Comparison of ENCODE assay signal across 9 cellular contexts in the genomic region with DNA sequence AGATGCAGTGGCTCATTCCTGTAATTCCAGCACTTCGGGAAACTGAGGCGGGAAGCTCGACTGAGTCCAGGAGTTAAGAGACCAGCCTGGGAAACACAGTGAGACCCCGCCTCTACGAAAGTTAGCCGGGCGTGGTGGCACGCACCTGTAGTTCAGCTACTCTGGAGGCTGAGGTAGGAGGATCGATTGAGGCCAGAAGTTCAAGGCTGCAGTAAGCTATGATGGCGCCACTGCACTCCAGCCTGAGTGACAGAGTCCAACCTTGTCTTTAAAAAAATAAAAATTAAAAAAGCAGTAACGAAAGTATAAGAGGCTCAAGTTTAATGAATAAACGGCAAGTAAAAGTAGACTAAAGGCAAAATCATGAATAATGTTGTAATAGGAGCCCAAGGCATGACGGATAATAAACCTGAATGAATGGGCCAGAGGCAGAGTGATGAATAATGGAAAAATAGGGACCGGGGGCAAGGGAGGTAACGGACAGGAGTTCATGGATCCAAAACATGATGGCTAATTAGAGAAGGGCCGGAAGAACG. TPM values are rescaled to one million over a fixed set of nuclear protein-coding genes. Genes with fewer than 3 reads are reported as not detected.
DNase-seq lines count a peak whose midpoint lies in the region; ATAC-seq, FAIRE-seq and TF ChIP-seq lines count a peak whose summit lies in the region.
"Had no signal": no experiment of that assay in that cellular context is flagged by ENCODE, and none has a peak within 500 bp of the region (broad histone marks: within the 10 kb centered on the region; RNA-seq: fewer than 3 reads in every experiment).

No MANE protein-coding gene starts in this region.

- H3K36me3 ChIP-seq in PC-3 (ENCODE audit: low read depth, low read length) (peaks cover 23% of the 10 kb centered on the region), endothelial cell of umbilical vein (ENCODE audit: control insufficient read depth in 2 of 2, extremely low read depth in 1 of 2, insufficient read depth in 2 of 2, low read length in 2 of 2) (peaks cover 6 to 31% of the 10 kb centered on the region in 2 experiments), neuron (ENCODE audit: insufficient read depth, low read length) (peaks cover 41% of the 10 kb centered on the region)

- H3K4me2 ChIP-seq in PC-3 (ENCODE audit: low read length) = peak overlapping the region; percentile 84
- peak overlapping the region; percentile 65 for H3K4me2 ChIP-seq in endothelial cell of umbilical vein (ENCODE audit: insufficient read depth, low read length)

- H3K4me1 ChIP-seq in PC-3 (ENCODE audit: insufficient read depth, low read length) (peaks cover 16% of the 10 kb centered on the region), endothelial cell of umbilical vein (ENCODE audit: control insufficient read depth, extremely low read depth, insufficient read depth, low read length) (peaks cover 16% of the 10 kb centered on the region), neuron (ENCODE audit: insufficient read depth, low read length) (peaks cover 10% of the 10 kb centered on the region)

- dilution Hi-C loops in endothelial cell of umbilical vein (cut with MboI; ENCODE audit: extremely low pct_ligation_motif_present, low sequenced_read_pairs) = no loop called here

- H3K4me1 Mint-ChIP-seq in CD4-positive, alpha-beta T cell (ENCODE audit: low read depth) = peaks cover 25% of the 10 kb centered on the region

- peak overlapping the region; percentile 85 for H2AFZ ChIP-seq in PC-3 (ENCODE audit: low read length)
- H2AFZ ChIP-seq in endothelial cell of umbilical vein (ENCODE audit: low read depth, low read length) = no peak overlapping the region
- no peak overlapping the region for H2AFZ ChIP-seq in neuron (ENCODE audit: low read depth, low read length)

- H3K9me3 Mint-ChIP-seq in CD4-positive, alpha-beta T cell = no peaks in the 10 kb centered on the region

- no peak for TF ChIP-seq CTCF in CD4-positive, alpha-beta T cell (IDR thresholded peaks at IDR 0.05)
- TF ChIP-seq CTCF in PC-3 (conservative IDR thresholded peaks at IDR 0.05; ENCODE audit: low read depth, low read length) (no peak), endothelial cell of umbilical vein (IDR thresholded peaks at IDR 0.05; ENCODE audit: extremely low read depth in 1 of 2, insufficient read depth in 1 of 2, low read depth in 1 of 2, low read length in 2 of 2) (no peak)

- no peak for DNase-seq in CD4-positive, alpha-beta T cell
- DNase-seq in PC-3 = no peak
- no peak for DNase-seq in endothelial cell of umbilical vein (ENCODE audit: low read depth, low spot score)
- no peak for DNase-seq in NCI-H1105 (lab: John Stamatoyannopoulos, UW)
- no peak for DNase-seq in NCI-H2171 (lab: John Stamatoyannopoulos, UW)
- DNase-seq in Ammon's horn (ENCODE audit: low spot score) = no peak
- no peak for DNase-seq in HuH-7 (ENCODE audit: low spot score)

- H3K9me1 ChIP-seq in endothelial cell of umbilical vein (replicated peaks; ENCODE audit: control insufficient read depth, extremely low read depth, insufficient read depth, low read length) = no peaks in the 10 kb centered on the region

- H3K27ac ChIP-seq in CD4-positive, alpha-beta T cell (ENCODE audit: low read depth, low read length) = peak overlapping the region; percentile 94
- H3K27ac ChIP-seq in PC-3 (ENCODE audit: low read length) (peak overlapping the region; percentile 86), endothelial cell of umbilical vein (ENCODE audit: insufficient read depth, low read depth, low read length) (peak overlapping the region; percentile 65)

- H3K9me3 ChIP-seq in CD4-positive, alpha-beta T cell (ENCODE audit: control insufficient read depth, low read length) = no peaks in the 10 kb centered on the region
- H3K9me3 ChIP-seq in PC-3 (ENCODE audit: low read length) = no peaks in the 10 kb centered on the region
- no peaks in the 10 kb centered on the region for H3K9me3 ChIP-seq in endothelial cell of umbilical vein (replicated peaks; ENCODE audit: control insufficient read depth, insufficient read depth, low read length)
- H3K9me3 ChIP-seq in neuron (ENCODE audit: low read length) = no peaks in the 10 kb centered on the region

- no peak for FAIRE-seq in endothelial cell of umbilical vein (lab: Jason Lieb, UNC)

- BruUV-seq in PC-3 (replicated peaks; lab: Mats Ljungman, UMichigan) = TSS peak; percentile 72
- TSS peak; percentile 84 for BruUV-seq in endothelial cell of umbilical vein (replicated peaks; lab: Mats Ljungman, UMichigan)

- no peak for ATAC-seq in CD4-positive, alpha-beta T cell (ENCODE audit: poor library complexity)
- no peak for ATAC-seq in PC-3

- H3K36me3 Mint-ChIP-seq in CD4-positive, alpha-beta T cell (ENCODE audit: low read depth) = peaks cover 29% of the 10 kb centered on the region

- peak overlapping the region; percentile 82 for H3K4me3 Mint-ChIP-seq in CD4-positive, alpha-beta T cell

- H4K20me1 ChIP-seq in PC-3 (ENCODE audit: low read length) = peaks cover 6% of the 10 kb centered on the region; the same call in 1 of the 2 replicates
- no peaks in the 10 kb centered on the region for H4K20me1 ChIP-seq in endothelial cell of umbilical vein (replicated peaks; ENCODE audit: control insufficient read depth, extremely low read depth, insufficient read depth, low read length)

- H3K4me3 ChIP-seq in PC-3 (ENCODE audit: low read length) (peak overlapping the region; percentile 66), endothelial cell of umbilical vein (replicated peaks in 1 of 3; ENCODE audit: insufficient read depth in 1 of 3, low read depth in 1 of 3, low read length in 3 of 3) (peak overlapping the region in 2 of 3 experiments; percentile 20 to 44), neuron (ENCODE audit: low read length) (peak overlapping the region; percentile 48)

- TF ChIP-seq POLR2A in endothelial cell of umbilical vein (IDR thresholded peaks at IDR 0.05; ENCODE audit: low read depth, low read length) = no peak

- intact Hi-C loops in CD4-positive, alpha-beta T cell (cut with DNase I, micrococcal nuclease) = loop anchor here (1.0 to 2.0 kb wide), 4 partner anchors 65 to 289 kb away; a partner anchor contains a TSS
- intact Hi-C loops in PC-3 (cut with micrococcal nuclease) (loop anchor here (5.0 kb wide), 1 partner anchor 43 kb away; a partner anchor contains a TSS), endothelial cell of umbilical vein (cut with micrococcal nuclease) (loop anchor here (1.0 to 5.0 kb wide), 6 partner anchors 13 to 171 kb away; a partner anchor contains a TSS)

- no peaks in the 10 kb centered on the region for H3K27me3 Mint-ChIP-seq in CD4-positive, alpha-beta T cell

- no peaks in the 10 kb centered on the region for H3K27me3 ChIP-seq in CD4-positive, alpha-beta T cell (ENCODE audit: control insufficient read depth, insufficient read depth, low read length)
- H3K27me3 ChIP-seq in PC-3 (ENCODE audit: low read length) (no peaks in the 10 kb centered on the region), endothelial cell of umbilical vein (ENCODE audit: control insufficient read depth in 2 of 2, insufficient read depth in 2 of 2, low read length in 2 of 2) (no peaks in the 10 kb centered on the region), neuron (ENCODE audit: insufficient read depth, low read length) (no peaks in the 10 kb centered on the region)

- peaks cover 35% of the 10 kb centered on the region for H3K79me2 ChIP-seq in PC-3 (ENCODE audit: low read length)
- H3K79me2 ChIP-seq in endothelial cell of umbilical vein (ENCODE audit: control insufficient read depth, insufficient read depth, low read length) = peaks cover 31% of the 10 kb centered on the region

- no peaks in the 10 kb centered on the region for H3K9me2 ChIP-seq in PC-3 (replicated peaks; ENCODE audit: low read length)

- peak overlapping the region; percentile 83 for H3K27ac Mint-ChIP-seq in CD4-positive, alpha-beta T cell

- peak overlapping the region; percentile 80 for H3K9ac ChIP-seq in PC-3 (ENCODE audit: low read length)
- peak overlapping the region; percentile 16 for H3K9ac ChIP-seq in endothelial cell of umbilical vein (replicated peaks; ENCODE audit: extremely low read depth, insufficient read depth, low read length)

- POLR2A ChIA-PET in CD4-positive, alpha-beta T cell (lab: Charles Lee) = interaction anchor here (0.5 to 2.5 kb wide), 10 partner anchors 16 to 676 kb away, joined by 3 to 24 read pairs (median 6); a partner anchor contains a TSS
- POLR2A ChIA-PET in PC-3 (lab: Charles Lee; ENCODE audit: unreplicated experiment) = interaction anchor here (0.6 to 1.0 kb wide), 3 partner anchors 42 to 1350 kb away, joined by 3 to 5 read pairs (median 3); a partner anchor contains a TSS
- POLR2A ChIA-PET in endothelial cell of umbilical vein (lab: Charles Lee) = interaction anchor here (0.9 to 1.4 kb wide), 4 partner anchors 9 to 44 kb away, joined by 3 read pairs; a partner anchor contains a TSS

- CTCF ChIA-PET in CD4-positive, alpha-beta T cell (lab: Charles Lee) = interaction anchor here (1.1 to 1.4 kb wide), 3 partner anchors 44 to 119 kb away, joined by 3 read pairs; a partner anchor contains a TSS
- CTCF ChIA-PET in PC-3 (lab: Charles Lee) = no interaction called here
- CTCF ChIA-PET in endothelial cell of umbilical vein (lab: Charles Lee) = interaction anchor here (1.3 to 1.6 kb wide), 8 partner anchors 14 to 169 kb away, joined by 3 to 5 read pairs (median 4); no protein-coding TSS in a partner anchor

- H3F3A ChIP-seq in PC-3 (ENCODE audit: low read length, unreplicated experiment) = no peaks in the 10 kb centered on the region

RNA-seq across cellular contexts. Expression of a gene that starts 1.2 kb away (rescaled TPM):
- 10 to 100 TPM; 25.4 to 26.8 TPM for total RNA-seq in CD4-positive, alpha-beta T cell
- total RNA-seq in PC-3 (2014; rRNA removed) (190 and 201 TPM in 2 replicates), endothelial cell of umbilical vein (90.7 and 101 TPM in 2 replicates)
- 70.2 and 71.8 TPM in 2 replicates for polyA plus RNA-seq in endothelial cell of umbilical vein
- 71.4 and 71.8 TPM in 2 replicates for polyA plus RNA-seq in endothelial cell of umbilical vein (2011; cell fraction: cytosol; rRNA removed)
- 37.7 and 46.2 TPM in 2 replicates for polyA plus RNA-seq in endothelial cell of umbilical vein (2011; cell fraction: nucleus; rRNA removed)
- 65.0 and 68.0 TPM in 2 replicates for polyA plus RNA-seq in endothelial cell of umbilical vein (2012)
- polyA minus RNA-seq in endothelial cell of umbilical vein = 40.4 and 48.2 TPM in 2 replicates
- 40.4 TPM for polyA minus RNA-seq in endothelial cell of umbilical vein (2011; cell fraction: cytosol; rRNA and poly(A)+ RNA removed)
- 12.9 and 13.6 TPM in 2 replicates for polyA minus RNA-seq in endothelial cell of umbilical vein (2011; cell fraction: nucleus; rRNA and poly(A)+ RNA removed)

RNA-seq across cellular contexts. Expression of a gene that starts 15.7 kb away (rescaled TPM):
- 1 to 10 TPM; 4.5 to 5.2 TPM for total RNA-seq in CD4-positive, alpha-beta T cell
- total RNA-seq in PC-3 (2014; rRNA removed) (2.7 and 3.6 TPM in 2 replicates), endothelial cell of umbilical vein (1.5 and 3.3 TPM in 2 replicates)
- polyA plus RNA-seq in endothelial cell of umbilical vein = 6.2 and 6.9 TPM in 2 replicates
- 1.2 and 3.4 TPM in 2 replicates for polyA plus RNA-seq in endothelial cell of umbilical vein (2011; cell fraction: cytosol; rRNA removed)
- polyA plus RNA-seq in endothelial cell of umbilical vein (2011; cell fraction: nucleus; rRNA removed) = 2.2 and 2.7 TPM in 2 replicates
- polyA plus RNA-seq in endothelial cell of umbilical vein (2012) = 0.43 and 6.2 TPM in 2 replicates
- 0.61 and 0.68 TPM in 2 replicates for polyA minus RNA-seq in endothelial cell of umbilical vein
- polyA minus RNA-seq in endothelial cell of umbilical vein (2011; cell fraction: cytosol; rRNA and poly(A)+ RNA removed) = not detected
- polyA minus RNA-seq in endothelial cell of umbilical vein (2011; cell fraction: nucleus; rRNA and poly(A)+ RNA removed) = 0.67 TPM in 1 of 2 replicates, not detected in the other

RNA-seq across cellular contexts. Expression of a gene that starts 24.5 kb away (rescaled TPM):
- not detected for total RNA-seq in CD4-positive, alpha-beta T cell
- total RNA-seq in PC-3 (2014; rRNA removed) (2.7 and 3.3 TPM in 2 replicates), endothelial cell of umbilical vein (5.0 and 11.4 TPM in 2 replicates)
- polyA plus RNA-seq in endothelial cell of umbilical vein = 15.0 and 18.5 TPM in 2 replicates
- polyA plus RNA-seq in endothelial cell of umbilical vein (2011; cell fraction: cytosol; rRNA removed) = 4.0 and 5.0 TPM in 2 replicates
- polyA plus RNA-seq in endothelial cell of umbilical vein (2011; cell fraction: nucleus; rRNA removed) = 0.67 and 0.90 TPM in 2 replicates
- polyA plus RNA-seq in endothelial cell of umbilical vein (2012) = 2.6 and 7.6 TPM in 2 replicates
- 2.6 and 3.2 TPM in 2 replicates for polyA minus RNA-seq in endothelial cell of umbilical vein
- not detected for polyA minus RNA-seq in endothelial cell of umbilical vein (2011; cell fraction: cytosol; rRNA and poly(A)+ RNA removed)
- polyA minus RNA-seq in endothelial cell of umbilical vein (2011; cell fraction: nucleus; rRNA and poly(A)+ RNA removed) = not detected in 2 replicates

RNA-seq across cellular contexts. Expression of a gene that starts 43.8 kb away (rescaled TPM):
- total RNA-seq in CD4-positive, alpha-beta T cell = 1 to 10 TPM; 1.8 to 1.9 TPM
- 61.0 and 71.6 TPM in 2 replicates for total RNA-seq in PC-3 (2014; rRNA removed)
- 205 and 211 TPM in 2 replicates for total RNA-seq in endothelial cell of umbilical vein
- polyA plus RNA-seq in endothelial cell of umbilical vein = 238 and 262 TPM in 2 replicates
- 178 and 183 TPM in 2 replicates for polyA plus RNA-seq in endothelial cell of umbilical vein (2011; cell fraction: cytosol; rRNA removed)
- polyA plus RNA-seq in endothelial cell of umbilical vein (2011; cell fraction: nucleus; rRNA removed) = 105 and 107 TPM in 2 replicates
- polyA plus RNA-seq in endothelial cell of umbilical vein (2012) = 180 and 213 TPM in 2 replicates
- polyA minus RNA-seq in endothelial cell of umbilical vein = 157 and 176 TPM in 2 replicates
- polyA minus RNA-seq in endothelial cell of umbilical vein (2011; cell fraction: cytosol; rRNA and poly(A)+ RNA removed) = 21.1 TPM
- 43.5 and 56.6 TPM in 2 replicates for polyA minus RNA-seq in endothelial cell of umbilical vein (2011; cell fraction: nucleus; rRNA and poly(A)+ RNA removed)

RNA-seq across cellular contexts. Expression of a gene that starts 52.1 kb away (rescaled TPM):
- not detected for total RNA-seq in CD4-positive, alpha-beta T cell
- total RNA-seq in PC-3 (2014; rRNA removed) (not detected in 2 replicates), endothelial cell of umbilical vein (not detected in 2 replicates)
- polyA plus RNA-seq in endothelial cell of umbilical vein = not detected in 2 replicates
- not detected in 2 replicates for polyA plus RNA-seq in endothelial cell of umbilical vein (2011; cell fraction: cytosol; rRNA removed)
- polyA plus RNA-seq in endothelial cell of umbilical vein (2011; cell fraction: nucleus; rRNA removed) = not detected in 2 replicates
- polyA plus RNA-seq in endothelial cell of umbilical vein (2012) = not detected in 2 replicates
- polyA minus RNA-seq in endothelial cell of umbilical vein = not detected in 2 replicates
- polyA minus RNA-seq in endothelial cell of umbilical vein (2011; cell fraction: cytosol; rRNA and poly(A)+ RNA removed) = not detected
- polyA minus RNA-seq in endothelial cell of umbilical vein (2011; cell fraction: nucleus; rRNA and poly(A)+ RNA removed) = not detected in 2 replicates
- total RNA-seq: left colon had no signal
